Comparison of ENCODE assay signal across 25 cellular contexts in the genomic region with DNA sequence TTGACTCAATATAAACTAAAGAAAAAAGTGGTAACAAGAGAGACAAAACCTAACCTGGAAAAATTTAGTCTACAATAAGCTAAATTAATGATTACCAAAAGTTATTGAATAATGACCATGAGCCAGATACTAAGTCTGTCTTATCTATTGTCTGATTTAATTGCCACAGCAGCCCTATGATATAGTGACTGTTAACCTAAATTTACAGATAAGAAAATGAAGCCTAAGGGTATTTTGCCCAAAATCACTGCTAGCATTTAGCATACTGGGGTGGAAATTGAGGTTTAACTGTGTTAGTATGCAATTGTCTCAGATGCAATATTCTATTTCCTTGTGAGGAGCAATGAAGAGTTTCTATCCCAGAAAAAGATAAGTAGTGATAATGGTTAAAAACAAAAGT.
"Had no signal": no experiment of that assay in that cellular context is flagged by ENCODE, and none has a peak within 500 bp of the region (broad histone marks: within the 10 kb centered on the region; RNA-seq: fewer than 3 reads in every experiment).

No MANE protein-coding gene starts in this region.

- H3K4me3 ChIP-seq: neural progenitor cell, pancreas, psoas muscle, right lobe of liver, sigmoid colon, stomach, thoracic aorta, thyroid gland, tibial nerve, upper lobe of right lung, uterus had no signal

- H3K36me3 ChIP-seq: neural progenitor cell, pancreas, right lobe of liver, sigmoid colon, stomach, thoracic aorta, thyroid gland, tibial nerve, upper lobe of right lung, uterus had no signal

- H3K27ac Mint-ChIP-seq: naive thymus-derived CD4-positive, alpha-beta T cell; natural killer cell; nephron; neural progenitor cell; stimulated activated effector memory CD8-positive, alpha-beta T cell treated with anti-CD3 and anti-CD28 coated beads, Interleukin-12 subunit alpha, Interleukin-12 subunit beta, amount 100 ng/mL, for 72 hours; stimulated activated naive B cell treated with anti-CD40 and anti-IgM and Interleukin-4, amounts not matched to agents 10 μg/mL and 1 μg/mL and 100 μg/mL, for 72 hours; stimulated activated naive CD8-positive, alpha-beta T cell treated with anti-CD3 and anti-CD28 coated beads, Interleukin-15, Interleukin-2, amounts not matched to agents 100 ng/mL and 50 ng/mL, for 24 hours had no signal

- H3K4me3 Mint-ChIP-seq: naive thymus-derived CD4-positive, alpha-beta T cell; natural killer cell; nephron; neural progenitor cell; stimulated activated effector memory CD8-positive, alpha-beta T cell treated with anti-CD3 and anti-CD28 coated beads, Interleukin-12 subunit alpha, Interleukin-12 subunit beta, amount 100 ng/mL, for 72 hours; stimulated activated naive B cell treated with anti-CD40 and anti-IgM and Interleukin-4, amounts not matched to agents 10 μg/mL and 1 μg/mL and 100 μg/mL, for 72 hours; stimulated activated naive CD8-positive, alpha-beta T cell treated with anti-CD3 and anti-CD28 coated beads, Interleukin-15, Interleukin-2, amounts not matched to agents 100 ng/mL and 50 ng/mL, for 24 hours had no signal

- DNase-seq: naive thymus-derived CD4-positive, alpha-beta T cell; natural killer cell; pancreas; psoas muscle; right cardiac atrium; right lobe of liver; sigmoid colon; small intestine; stimulated activated CD4-positive, alpha-beta T cell treated with anti-CD3 and anti-CD28 coated beads, Interleukin-15, amount 100 ng/mL, for 24 hours; stimulated activated CD4-positive, alpha-beta T cell treated with anti-CD3 and anti-CD28 coated beads, Interleukin-2, amount 100 ng/mL, for 24 hours; stimulated activated CD4-positive, alpha-beta T cell treated with anti-CD3 and anti-CD28 coated beads, Interleukin-2, amount 100 ng/mL, for 48 hours; stimulated activated CD4-positive, alpha-beta T cell treated with anti-CD3 and anti-CD28 coated beads, Interleukin-4, amount 100 ng/mL, for 24 hours; stimulated activated naive B cell treated with anti-CD40 and anti-IgM and Interleukin-4, amounts not matched to agents 10 μg/mL and 1 μg/mL and 100 μg/mL, for 72 hours; stimulated activated naive CD4-positive, alpha-beta T cell treated with Interleukin-2 at 50 U/mL for 16 hours; stomach; thyroid gland; trophoblast cell; upper lobe of right lung; uterus had no signal

- H3K27me3 Mint-ChIP-seq: naive thymus-derived CD4-positive, alpha-beta T cell; stimulated activated naive B cell treated with anti-CD40 and anti-IgM and Interleukin-4, amounts not matched to agents 10 μg/mL and 1 μg/mL and 100 μg/mL, for 72 hours; stimulated activated naive CD8-positive, alpha-beta T cell treated with anti-CD3 and anti-CD28 coated beads, Interleukin-15, Interleukin-2, amounts not matched to agents 100 ng/mL and 50 ng/mL, for 24 hours had no signal

- H3K27ac ChIP-seq: neural progenitor cell, pancreas, psoas muscle, right lobe of liver, sigmoid colon, stomach, thoracic aorta, thyroid gland, tibial nerve, upper lobe of right lung, uterus had no signal

- H3K9ac ChIP-seq: neural progenitor cell had no signal

- H3K27me3 ChIP-seq: neural progenitor cell, pancreas, right lobe of liver, sigmoid colon, stomach, thyroid gland, tibial nerve, upper lobe of right lung, uterus had no signal

- H3K4me2 ChIP-seq: neural progenitor cell had no signal

- ATAC-seq: naive thymus-derived CD4-positive, alpha-beta T cell; natural killer cell; psoas muscle; right cardiac atrium; right lobe of liver; stimulated activated effector memory CD8-positive, alpha-beta T cell treated with anti-CD3 and anti-CD28 coated beads, Interleukin-12 subunit alpha, Interleukin-12 subunit beta, amount 100 ng/mL, for 72 hours; stimulated activated naive B cell treated with anti-CD40 and anti-IgM and Interleukin-4, amounts not matched to agents 10 μg/mL and 1 μg/mL and 100 μg/mL, for 72 hours; upper lobe of right lung had no signal

- H3K4me1 ChIP-seq: neural progenitor cell, pancreas, psoas muscle, right lobe of liver, sigmoid colon, stomach, thyroid gland, tibial nerve, upper lobe of right lung, uterus had no signal

- H3K36me3 Mint-ChIP-seq: naive thymus-derived CD4-positive, alpha-beta T cell; natural killer cell; neural progenitor cell; stimulated activated effector memory CD8-positive, alpha-beta T cell treated with anti-CD3 and anti-CD28 coated beads, Interleukin-12 subunit alpha, Interleukin-12 subunit beta, amount 100 ng/mL, for 72 hours; stimulated activated naive B cell treated with anti-CD40 and anti-IgM and Interleukin-4, amounts not matched to agents 10 μg/mL and 1 μg/mL and 100 μg/mL, for 72 hours had no signal

- H3K4me1 Mint-ChIP-seq: naive thymus-derived CD4-positive, alpha-beta T cell; natural killer cell; stimulated activated effector memory CD8-positive, alpha-beta T cell treated with anti-CD3 and anti-CD28 coated beads, Interleukin-12 subunit alpha, Interleukin-12 subunit beta, amount 100 ng/mL, for 72 hours; stimulated activated naive B cell treated with anti-CD40 and anti-IgM and Interleukin-4, amounts not matched to agents 10 μg/mL and 1 μg/mL and 100 μg/mL, for 72 hours had no signal
